21 cellular contexts compared by ENCODE assay signal in the genomic region with DNA sequence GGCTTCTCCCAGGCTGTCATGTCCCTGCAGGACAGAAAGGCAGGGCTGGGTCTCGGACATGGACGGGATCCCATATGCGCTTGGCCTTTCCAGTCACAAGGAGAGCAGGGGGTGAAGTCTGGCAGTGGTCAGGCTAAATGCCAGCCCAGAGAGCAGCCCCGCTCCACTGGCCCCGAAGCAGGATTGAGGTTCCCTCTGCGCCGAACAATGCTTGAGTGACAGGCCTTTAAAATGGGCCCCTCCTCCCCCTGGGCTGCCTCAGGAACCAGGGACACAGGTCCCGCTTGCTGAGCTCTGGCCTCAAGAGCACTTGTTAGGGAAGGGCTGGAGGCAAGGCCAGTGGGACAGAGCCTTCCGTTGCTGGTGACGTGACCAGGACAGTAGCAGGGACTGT. TPM values are rescaled to one million over a fixed set of nuclear protein-coding genes. Genes with fewer than 3 reads are reported as not detected.
"Had no signal": no experiment of that assay in that cellular context is flagged by ENCODE, and none has a peak within 500 bp of the region (broad histone marks: within the 10 kb centered on the region; RNA-seq: fewer than 3 reads in every experiment).

No MANE protein-coding gene starts in this region.

- H3K9me3 ChIP-seq: ascending aorta, colonic mucosa, gastrocnemius medialis, lower lobe of right lung, prostate gland, spleen had no signal

- H3K9me3 Mint-ChIP-seq: activated B cell treated with CpG ODN at 0.5 μM for 24 hours; activated CD4-positive, alpha-beta T cell treated with anti-CD3 and anti-CD28 coated beads, Interleukin-2, amount 10 ng/mL, durations not matched to agents 24 days and 14 days; activated naive CD8-positive, alpha-beta T cell treated with anti-CD3 and anti-CD28 coated beads, Interleukin-2, amount 50 U/mL, for 24 hours; naive B cell; stimulated activated memory B cell treated with anti-CD40 and anti-IgM and Interleukin-4, amounts not matched to agents 10 μg/mL and 1 μg/mL and 100 μg/mL, for 72 hours; T-helper 1 cell treated with Interleukin-12 subunit alpha and Interleukin-12 subunit beta and Interleukin-4 antibody, amounts not matched to agents 30 μg/mL and 1 μg/mL, for 36 hours had no signal

- H3K4me1 Mint-ChIP-seq: activated B cell treated with CpG ODN at 0.5 μM for 24 hours; activated CD4-positive, alpha-beta T cell treated with anti-CD3 and anti-CD28 coated beads, Interleukin-2, amount 10 ng/mL, durations not matched to agents 24 days and 14 days; activated naive CD8-positive, alpha-beta T cell treated with anti-CD3 and anti-CD28 coated beads, Interleukin-2, amount 50 U/mL, for 24 hours had no signal

- H3K4me1 ChIP-seq: ascending aorta, colonic mucosa, lower lobe of right lung, prostate gland had no signal

- H3K36me3 ChIP-seq: ascending aorta, cardiac muscle cell, colonic mucosa, gastrocnemius medialis, lower lobe of right lung, prostate gland, spleen had no signal

- H3K27me3 ChIP-seq: ascending aorta, cardiac muscle cell, colonic mucosa had no signal

- DNase-seq: activated B cell treated with CpG ODN at 0.5 μM for 24 hours; activated CD4-positive, alpha-beta T cell treated with anti-CD3 and anti-CD28 coated beads, Interleukin-2, amount 10 ng/mL, durations not matched to agents 24 days and 14 days; activated CD8-positive, alpha-beta memory T cell treated with anti-CD3 and anti-CD28 coated beads for 24 hours; activated naive CD4-positive, alpha-beta T cell treated with Interleukin-2 at 50 U/mL for 16 hours; activated naive CD8-positive, alpha-beta T cell treated with anti-CD3 and anti-CD28 coated beads, Interleukin-2, amount 50 U/mL, for 24 hours; colonic mucosa; effector memory CD4-positive, alpha-beta T cell; gastrocnemius medialis; lower lobe of right lung; naive B cell; occipital lobe; spleen; stimulated activated CD4-positive, alpha-beta T cell treated with anti-CD3 and anti-CD28 coated beads, Interleukin-1b, Interleukin-23, amount 100 ng/mL, for 48 hours; trophoblast cell had no signal

- ATAC-seq: gastrocnemius medialis, lower lobe of right lung had no signal

- H3K4me3 ChIP-seq: ascending aorta, cardiac muscle cell, colonic mucosa, gastrocnemius medialis, lower lobe of right lung, prostate gland, spleen had no signal

- H3K27ac ChIP-seq: ascending aorta, cardiac muscle cell, colonic mucosa, epithelial cell of prostate, gastrocnemius medialis, lower lobe of right lung, prostate gland, spleen had no signal

- H3K27ac Mint-ChIP-seq: activated B cell treated with CpG ODN at 0.5 μM for 24 hours; activated CD4-positive, alpha-beta T cell treated with anti-CD3 and anti-CD28 coated beads, Interleukin-2, amount 10 ng/mL, durations not matched to agents 24 days and 14 days; activated naive CD8-positive, alpha-beta T cell treated with anti-CD3 and anti-CD28 coated beads, Interleukin-2, amount 50 U/mL, for 24 hours; naive B cell; stimulated activated memory B cell treated with anti-CD40 and anti-IgM and Interleukin-4, amounts not matched to agents 10 μg/mL and 1 μg/mL and 100 μg/mL, for 72 hours; T-helper 1 cell treated with Interleukin-12 subunit alpha and Interleukin-12 subunit beta and Interleukin-4 antibody, amounts not matched to agents 30 μg/mL and 1 μg/mL, for 36 hours had no signal

- H3K36me3 Mint-ChIP-seq: naive B cell; stimulated activated memory B cell treated with anti-CD40 and anti-IgM and Interleukin-4, amounts not matched to agents 10 μg/mL and 1 μg/mL and 100 μg/mL, for 72 hours had no signal

- H3K4me3 Mint-ChIP-seq: activated B cell treated with CpG ODN at 0.5 μM for 24 hours; activated CD4-positive, alpha-beta T cell treated with anti-CD3 and anti-CD28 coated beads, Interleukin-2, amount 10 ng/mL, durations not matched to agents 24 days and 14 days; activated naive CD8-positive, alpha-beta T cell treated with anti-CD3 and anti-CD28 coated beads, Interleukin-2, amount 50 U/mL, for 24 hours; stimulated activated memory B cell treated with anti-CD40 and anti-IgM and Interleukin-4, amounts not matched to agents 10 μg/mL and 1 μg/mL and 100 μg/mL, for 72 hours; T-helper 1 cell treated with Interleukin-12 subunit alpha and Interleukin-12 subunit beta and Interleukin-4 antibody, amounts not matched to agents 30 μg/mL and 1 μg/mL, for 36 hours had no signal

RNA-seq across cellular contexts. Expression of a gene that starts 12.7 kb away (rescaled TPM):
- total RNA-seq: activated CD4-positive, alpha-beta T cell treated with anti-CD3 and anti-CD28 coated beads, Interleukin-2, amount 10 ng/mL, durations not matched to agents 24 days and 14 days; gastrocnemius medialis; sciatic nerve had no signal
- polyA plus RNA-seq: cardiac muscle cell had no signal
